22 cellular contexts compared by ENCODE assay signal in the genomic region with DNA sequence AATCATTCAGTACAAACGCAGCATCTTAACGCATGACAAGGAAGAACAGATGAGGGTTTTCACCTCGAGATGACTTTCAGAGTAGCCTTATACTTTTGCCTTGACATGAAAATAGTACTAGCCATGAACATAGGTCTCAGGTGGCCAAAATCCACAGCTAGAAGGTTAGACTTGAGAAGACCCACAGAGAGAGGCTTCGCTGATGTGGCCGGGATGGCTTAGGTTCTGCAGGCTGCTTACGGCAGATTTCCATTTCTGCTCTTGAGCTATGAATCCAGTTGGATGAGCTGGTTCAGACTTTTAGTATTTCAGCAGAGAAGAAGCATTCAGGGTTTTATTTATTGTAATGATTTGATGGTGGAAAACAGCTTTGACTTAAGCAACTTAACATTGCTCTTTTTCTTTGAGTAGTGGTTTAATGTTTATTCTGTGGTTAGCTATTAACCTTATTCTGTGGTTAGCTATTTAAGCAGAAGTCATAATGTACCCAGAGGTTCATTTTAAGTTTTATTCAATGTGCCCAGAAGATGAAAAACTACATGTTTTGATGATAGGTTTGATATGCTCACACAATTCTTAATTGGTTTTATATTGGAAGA. TPM values are rescaled to one million over a fixed set of nuclear protein-coding genes. Genes with fewer than 3 reads are reported as not detected.
A peak's percentile ranks its signal among the peaks of the same experiment; 100 is the strongest.
DNase-seq lines count a peak whose midpoint lies in the region; ATAC-seq and TF ChIP-seq lines count a peak whose summit lies in the region.
"Had no signal": no experiment of that assay in that cellular context is flagged by ENCODE, and none has a peak within 500 bp of the region (broad histone marks: within the 10 kb centered on the region; RNA-seq: fewer than 3 reads in every experiment).

No MANE protein-coding gene starts in this region.

- no peaks in the 10 kb centered on the region for H3K36me3 ChIP-seq in osteoblast (ENCODE audit: insufficient read depth, low read length)
- H3K36me3 ChIP-seq: BLaER1 treated with 17β-estradiol and CSF1 and Interleukin-3, amounts not matched to agents 10 nM and 100 nM had no signal

- CTCF ChIA-PET in Calu3 (lab: Charles Lee): interaction anchor here (0.6 to 10.1 kb wide), 67 partner anchors 9 to 1074 kb away, joined by 3 to 205 read pairs (median 4); a partner anchor contains a TSS

- TF ChIP-seq CTCF in Calu3 (IDR thresholded peaks at IDR 0.05; ENCODE audit: unreplicated experiment) (no peak), osteoblast (IDR thresholded peaks at IDR 0.05; ENCODE audit: extremely low read depth, low read depth, low read length) (no peak)

- ATAC-seq in T-helper 17 cell (no peak), HG02610 (IDR thresholded peaks at IDR 0.05; ENCODE audit: unreplicated experiment) (no peak), GM19023 (IDR thresholded peaks at IDR 0.05; ENCODE audit: unreplicated experiment) (no peak)
- ATAC-seq in stimulated activated naive B cell treated with anti-CD40 and anti-IgM and Interleukin-4, amounts not matched to agents 10 μg/mL and 1 μg/mL and 100 μg/mL, for 72 hours (replicated peaks): no peak
- ATAC-seq: Right ventricle myocardium inferior had no signal

- H3K27ac ChIP-seq in osteoblast (ENCODE audit: low read depth, low read length): no peak overlapping the region
- H3K27ac ChIP-seq: BLaER1 treated with 17β-estradiol and CSF1 and Interleukin-3, amounts not matched to agents 10 nM and 100 nM had no signal

- H3K9me3 ChIP-seq in T-helper 17 cell (ENCODE audit: control insufficient read depth, low read length, poor library complexity, severe bottlenecking) (no peaks in the 10 kb centered on the region), osteoblast (ENCODE audit: low read depth, low read length) (no peaks in the 10 kb centered on the region)
- H3K9me3 ChIP-seq: BLaER1 treated with 17β-estradiol and CSF1 and Interleukin-3, amounts not matched to agents 10 nM and 100 nM had no signal

- H3K4me3 ChIP-seq in osteoblast (ENCODE audit: insufficient read depth, low read length): no peak overlapping the region
- H3K4me3 ChIP-seq: BLaER1 treated with 17β-estradiol and CSF1 and Interleukin-3, amounts not matched to agents 10 nM and 100 nM; skin epidermis had no signal

- no peaks in the 10 kb centered on the region for H4K20me1 ChIP-seq in osteoblast (ENCODE audit: insufficient read depth, low read length)
- H4K20me1 ChIP-seq: BLaER1 treated with 17β-estradiol and CSF1 and Interleukin-3, amounts not matched to agents 10 nM and 100 nM had no signal

- H3K27me3 Mint-ChIP-seq in Calu3 (ENCODE audit: unreplicated experiment) (peaks cover 46% of the 10 kb centered on the region), T-helper 17 cell (peaks cover 56% of the 10 kb centered on the region)
- H3K27me3 Mint-ChIP-seq in stimulated activated naive B cell treated with anti-CD40 and anti-IgM and Interleukin-4, amounts not matched to agents 10 μg/mL and 1 μg/mL and 100 μg/mL, for 72 hours: peaks cover 5 to 44% of the 10 kb centered on the region in 2 donors

- peaks cover 37% of the 10 kb centered on the region for H3K4me1 Mint-ChIP-seq in Calu3 (ENCODE audit: low read depth, unreplicated experiment)
- peaks cover 4% of the 10 kb centered on the region for H3K4me1 Mint-ChIP-seq in T-helper 17 cell
- peaks cover 0 to 4% of the 10 kb centered on the region in 2 donors for H3K4me1 Mint-ChIP-seq in stimulated activated naive B cell treated with anti-CD40 and anti-IgM and Interleukin-4, amounts not matched to agents 10 μg/mL and 1 μg/mL and 100 μg/mL, for 72 hours
- H3K4me1 Mint-ChIP-seq: activated B cell treated with CpG ODN at 0.5 μM for 24 hours, neural crest cell had no signal

- no peaks in the 10 kb centered on the region for H3K4me1 ChIP-seq in osteoblast (ENCODE audit: insufficient read depth, low read length)

- H3K9me3 Mint-ChIP-seq in Calu3 (ENCODE audit: low read depth, unreplicated experiment): no peaks in the 10 kb centered on the region
- H3K9me3 Mint-ChIP-seq in stimulated activated naive B cell treated with anti-CD40 and anti-IgM and Interleukin-4, amounts not matched to agents 10 μg/mL and 1 μg/mL and 100 μg/mL, for 72 hours: no peaks in the 10 kb centered on the region
- H3K9me3 Mint-ChIP-seq: activated B cell treated with CpG ODN at 0.5 μM for 24 hours; activated CD4-positive, alpha-beta memory T cell treated with anti-CD3 and anti-CD28 coated beads for 36 hours; neural crest cell had no signal

- H3K36me3 Mint-ChIP-seq in Calu3 (ENCODE audit: insufficient read depth, unreplicated experiment) (no peaks in the 10 kb centered on the region), T-helper 17 cell (ENCODE audit: low read depth) (no peaks in the 10 kb centered on the region)
- H3K36me3 Mint-ChIP-seq in stimulated activated naive B cell treated with anti-CD40 and anti-IgM and Interleukin-4, amounts not matched to agents 10 μg/mL and 1 μg/mL and 100 μg/mL, for 72 hours: no peaks in the 10 kb centered on the region
- H3K36me3 Mint-ChIP-seq: activated CD4-positive, alpha-beta memory T cell treated with anti-CD3 and anti-CD28 coated beads for 36 hours had no signal

- BruUV-seq in Calu3 (replicated peaks; lab: Mats Ljungman, UMichigan): no TSS peak

- no peaks in the 10 kb centered on the region for H3K79me2 ChIP-seq in osteoblast (ENCODE audit: insufficient read depth, low read length)

- DNase-seq in Calu3 (no peak), T-helper 17 cell (no peak), kidney glomerular epithelial cell (lab: John Stamatoyannopoulos, UW) (peak; percentile 14), osteoblast (ENCODE audit: insufficient read length, low spot score, missing footprints) (peak; percentile 41), NCI-H82 (lab: John Stamatoyannopoulos, UW) (no peak)
- no peak for DNase-seq in stimulated activated naive B cell treated with anti-CD40 and anti-IgM and Interleukin-4, amounts not matched to agents 10 μg/mL and 1 μg/mL and 100 μg/mL, for 72 hours
- DNase-seq: activated B cell treated with CpG ODN at 0.5 μM for 24 hours; activated CD4-positive, alpha-beta memory T cell treated with anti-CD3 and anti-CD28 coated beads for 36 hours; cerebellar nuclear complex; glutamatergic neuron; HCEC 1CT; IMR-90; NCI-H1417; NCI-H2081; substantia nigra; T1000 had no signal

- H2AFZ ChIP-seq in osteoblast (ENCODE audit: low read length): no peak overlapping the region

- H3K27ac Mint-ChIP-seq in Calu3 (ENCODE audit: unreplicated experiment) (peak overlapping the region; percentile 20), T-helper 17 cell (peak overlapping the region; percentile 27)
- H3K27ac Mint-ChIP-seq in stimulated activated naive B cell treated with anti-CD40 and anti-IgM and Interleukin-4, amounts not matched to agents 10 μg/mL and 1 μg/mL and 100 μg/mL, for 72 hours: no peak overlapping the region
- H3K27ac Mint-ChIP-seq: activated B cell treated with CpG ODN at 0.5 μM for 24 hours; activated CD4-positive, alpha-beta memory T cell treated with anti-CD3 and anti-CD28 coated beads for 36 hours had no signal

- peaks cover 69% of the 10 kb centered on the region for H3K27me3 ChIP-seq in osteoblast (ENCODE audit: insufficient read depth, low read length)
- H3K27me3 ChIP-seq: BLaER1 treated with 17β-estradiol and CSF1 and Interleukin-3, amounts not matched to agents 10 nM and 100 nM had no signal

- no peak overlapping the region for H3K4me2 ChIP-seq in osteoblast (ENCODE audit: insufficient read depth, low read length)
- H3K4me2 ChIP-seq: BLaER1 treated with 17β-estradiol and CSF1 and Interleukin-3, amounts not matched to agents 10 nM and 100 nM had no signal

- intact Hi-C loops in Calu3 (cut with micrococcal nuclease; ENCODE audit: unreplicated experiment): loop anchor here (1.0 to 10.0 kb wide), 4 partner anchors 31 to 859 kb away; no protein-coding TSS in a partner anchor

- H3K4me3 Mint-ChIP-seq in Calu3 (ENCODE audit: low read depth, unreplicated experiment) (peak overlapping the region; percentile 31), T-helper 17 cell (no peak overlapping the region)
- no peak overlapping the region for H3K4me3 Mint-ChIP-seq in stimulated activated naive B cell treated with anti-CD40 and anti-IgM and Interleukin-4, amounts not matched to agents 10 μg/mL and 1 μg/mL and 100 μg/mL, for 72 hours
- H3K4me3 Mint-ChIP-seq: activated B cell treated with CpG ODN at 0.5 μM for 24 hours; activated CD4-positive, alpha-beta memory T cell treated with anti-CD3 and anti-CD28 coated beads for 36 hours; neural crest cell had no signal

RNA-seq across cellular contexts. Expression of a gene that starts 7.6 kb away (rescaled TPM):
- total RNA-seq in Calu3 (2022) (2.0 and 2.4 TPM in 2 replicates), T-helper 17 cell (not detected), osteoblast (not detected in 2 replicates)
- total RNA-seq: activated B cell treated with CpG ODN at 0.5 μM for 24 hours; activated CD4-positive, alpha-beta memory T cell treated with anti-CD3 and anti-CD28 coated beads for 36 hours; IMR-90; neural crest cell; Right ventricle myocardium inferior had no signal

RNA-seq across cellular contexts. Expression of a gene that starts 31.0 kb away (rescaled TPM):
- not detected in 2 replicates for total RNA-seq in Calu3 (2022)
- not detected for total RNA-seq in T-helper 17 cell
- total RNA-seq in osteoblast: under 0.01 TPM in 2 replicates
- total RNA-seq: activated B cell treated with CpG ODN at 0.5 μM for 24 hours; activated CD4-positive, alpha-beta memory T cell treated with anti-CD3 and anti-CD28 coated beads for 36 hours; IMR-90 had no signal

RNA-seq across cellular contexts. Expression of a gene that starts 48.4 kb away (rescaled TPM):
- total RNA-seq in Calu3 (2022) (755 and 768 TPM in 2 replicates), T-helper 17 cell (10 to 100 TPM; 60.0 to 77.5 TPM), osteoblast (101 and 107 TPM in 2 replicates)

RNA-seq across cellular contexts. Expression of a gene that starts 59.2 kb away (rescaled TPM):
- total RNA-seq in Calu3 (2022): not detected in 2 replicates
- not detected for total RNA-seq in T-helper 17 cell
- total RNA-seq in osteoblast: not detected in 2 replicates
- total RNA-seq: activated B cell treated with CpG ODN at 0.5 μM for 24 hours; activated CD4-positive, alpha-beta memory T cell treated with anti-CD3 and anti-CD28 coated beads for 36 hours; IMR-90; neural crest cell; Right ventricle myocardium inferior had no signal

Comparison
In these comparisons a context has a peak if more than half of its experiments do, and no peak if none do; other contexts are left out.
1. DNase-seq: peak in kidney glomerular epithelial cell (single experiment) and osteoblast (single experiment); none in Calu3 (single experiment), T-helper 17 cell (0 of 3), stimulated activated naive B cell treated with anti-CD40 and anti-IgM and Interleukin-4, amounts not matched to agents 10 μg/mL and 1 μg/mL and 100 μg/mL, for 72 hours (single experiment) and NCI-H82 (single experiment).